Comparison of ENCODE assay signal across 1 cellular context in the genomic region with DNA sequence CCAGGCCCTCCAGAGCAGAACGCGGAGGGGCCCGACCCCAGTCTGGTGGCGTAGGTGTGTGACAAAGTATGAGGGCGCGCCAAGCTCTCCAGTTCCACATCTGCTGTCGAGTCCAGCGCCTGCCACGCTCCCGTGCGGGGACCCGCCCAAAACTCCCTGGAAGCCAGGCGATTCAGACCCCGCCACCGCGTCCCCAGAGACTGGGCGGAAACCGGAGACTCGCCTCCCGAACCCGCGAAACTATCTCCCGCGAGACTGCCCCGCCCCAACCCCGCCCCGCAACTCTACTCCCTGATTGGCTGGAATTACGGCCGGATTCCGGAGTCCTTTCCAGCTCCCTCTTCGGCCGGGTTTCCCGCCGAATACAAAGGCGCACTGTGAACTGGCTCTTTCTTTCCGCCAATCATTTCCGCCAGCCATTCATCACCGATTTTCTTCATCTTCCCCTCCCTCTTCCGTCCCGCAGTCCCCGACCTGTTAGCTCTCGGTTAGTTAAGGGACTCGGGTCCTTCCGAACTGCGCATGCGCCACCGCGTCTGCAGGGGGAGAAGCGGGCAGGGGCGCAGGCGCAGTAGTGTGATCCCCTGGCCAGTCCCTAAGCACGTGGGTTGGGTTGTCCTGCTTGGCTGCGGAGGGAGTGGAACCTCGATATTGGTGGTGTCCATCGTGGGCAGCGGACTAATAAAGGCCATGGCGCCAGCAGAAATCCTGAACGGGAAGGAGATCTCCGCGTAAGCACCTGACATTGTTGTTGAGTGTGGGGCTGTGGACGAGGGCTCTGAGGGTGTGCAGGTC.
A peak's percentile ranks its signal among the peaks of the same experiment; 100 is the strongest.
TF ChIP-seq lines count a peak whose summit lies in the region.

A gene (plus strand): TSS at position 616 of the 795 bp plus-strand sequence. CDS start 75 bp downstream, at position 691.

TF ChIP-seq in HepG2, 621 proteins besides CTCF, POLR2A, EP300 and RAD21 (continued from another document and continues in another):
- TF ChIP-seq SNAI1 (CRISPR knock-in tag; IDR thresholded peaks at IDR 0.05; ENCODE audit: borderline replicate concordance), result peak; percentile 81; the same call in 1 of the 2 replicates
- no peak for TF ChIP-seq SNRNP70 (IDR thresholded peaks at IDR 0.05; ENCODE audit: low read depth, low read length)
- TF ChIP-seq ZNF136 (CRISPR knock-in tag; IDR thresholded peaks at IDR 0.05; ENCODE audit: low read depth), result no peak; the same call in 1 of the 2 replicates
- TF ChIP-seq ELF4 (CRISPR knock-in tag; IDR thresholded peaks at IDR 0.05; ENCODE audit: borderline replicate concordance), result 0 out of 2 replicates have a peak, but pooled peaks have one; percentile 40
- peak; percentile 72; the same call in 1 of the 2 replicates for TF ChIP-seq JUNB (CRISPR knock-in tag; IDR thresholded peaks at IDR 0.05; ENCODE audit: borderline replicate concordance)
- TF ChIP-seq, protein P1, sequence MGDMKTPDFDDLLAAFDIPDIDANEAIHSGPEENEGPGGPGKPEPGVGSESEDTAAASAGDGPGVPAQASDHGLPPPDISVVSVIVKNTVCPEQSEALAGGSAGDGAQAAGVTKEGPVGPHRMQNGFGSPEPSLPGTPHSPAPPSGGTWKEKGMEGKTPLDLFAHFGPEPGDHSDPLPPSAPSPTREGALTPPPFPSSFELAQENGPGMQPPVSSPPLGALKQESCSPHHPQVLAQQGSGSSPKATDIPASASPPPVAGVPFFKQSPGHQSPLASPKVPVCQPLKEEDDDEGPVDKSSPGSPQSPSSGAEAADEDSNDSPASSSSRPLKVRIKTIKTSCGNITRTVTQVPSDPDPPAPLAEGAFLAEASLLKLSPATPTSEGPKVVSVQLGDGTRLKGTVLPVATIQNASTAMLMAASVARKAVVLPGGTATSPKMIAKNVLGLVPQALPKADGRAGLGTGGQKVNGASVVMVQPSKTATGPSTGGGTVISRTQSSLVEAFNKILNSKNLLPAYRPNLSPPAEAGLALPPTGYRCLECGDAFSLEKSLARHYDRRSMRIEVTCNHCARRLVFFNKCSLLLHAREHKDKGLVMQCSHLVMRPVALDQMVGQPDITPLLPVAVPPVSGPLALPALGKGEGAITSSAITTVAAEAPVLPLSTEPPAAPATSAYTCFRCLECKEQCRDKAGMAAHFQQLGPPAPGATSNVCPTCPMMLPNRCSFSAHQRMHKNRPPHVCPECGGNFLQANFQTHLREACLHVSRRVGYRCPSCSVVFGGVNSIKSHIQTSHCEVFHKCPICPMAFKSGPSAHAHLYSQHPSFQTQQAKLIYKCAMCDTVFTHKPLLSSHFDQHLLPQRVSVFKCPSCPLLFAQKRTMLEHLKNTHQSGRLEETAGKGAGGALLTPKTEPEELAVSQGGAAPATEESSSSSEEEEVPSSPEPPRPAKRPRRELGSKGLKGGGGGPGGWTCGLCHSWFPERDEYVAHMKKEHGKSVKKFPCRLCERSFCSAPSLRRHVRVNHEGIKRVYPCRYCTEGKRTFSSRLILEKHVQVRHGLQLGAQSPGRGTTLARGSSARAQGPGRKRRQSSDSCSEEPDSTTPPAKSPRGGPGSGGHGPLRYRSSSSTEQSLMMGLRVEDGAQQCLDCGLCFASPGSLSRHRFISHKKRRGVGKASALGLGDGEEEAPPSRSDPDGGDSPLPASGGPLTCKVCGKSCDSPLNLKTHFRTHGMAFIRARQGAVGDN (CRISPR knock-in tag; IDR thresholded peaks at IDR 0.05), result peak; percentile 100
- TF ChIP-seq NFIC (IDR thresholded peaks at IDR 0.05; ENCODE audit: low read length), result no peak
- TF ChIP-seq, protein P2, sequence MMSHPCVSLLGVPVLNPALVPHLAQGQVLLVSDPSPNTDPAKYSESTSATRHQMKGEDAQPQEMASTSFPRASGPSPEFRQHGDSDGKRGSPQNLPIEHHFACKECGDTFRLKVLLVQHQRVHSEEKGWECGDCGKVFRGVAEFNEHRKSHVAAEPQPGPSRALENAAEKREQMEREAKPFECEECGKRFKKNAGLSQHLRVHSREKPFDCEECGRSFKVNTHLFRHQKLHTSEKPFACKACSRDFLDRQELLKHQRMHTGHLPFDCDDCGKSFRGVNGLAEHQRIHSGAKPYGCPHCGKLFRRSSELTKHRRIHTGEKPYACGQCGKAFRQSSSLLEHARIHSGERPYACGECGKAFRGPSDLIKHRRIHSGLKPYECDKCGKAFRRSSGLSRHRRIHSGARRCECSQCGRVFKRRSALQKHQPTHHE (CRISPR knock-in tag; IDR thresholded peaks at IDR 0.05; ENCODE audit: borderline replicate concordance), result peak; percentile 49; the same call in 1 of the 2 replicates
- TF ChIP-seq PTBP1 (IDR thresholded peaks at IDR 0.05; ENCODE audit: low read depth, low read length, poor library complexity, severe bottlenecking), result no peak
- TF ChIP-seq MIER3 (CRISPR knock-in tag; IDR thresholded peaks at IDR 0.05; ENCODE audit: borderline replicate concordance), result peak; percentile 13; the same call in 1 of the 2 replicates
- no peak for TF ChIP-seq ZNF660 (CRISPR knock-in tag; IDR thresholded peaks at IDR 0.05; ENCODE audit: borderline replicate concordance, low read depth)
- TF ChIP-seq, protein P3, sequence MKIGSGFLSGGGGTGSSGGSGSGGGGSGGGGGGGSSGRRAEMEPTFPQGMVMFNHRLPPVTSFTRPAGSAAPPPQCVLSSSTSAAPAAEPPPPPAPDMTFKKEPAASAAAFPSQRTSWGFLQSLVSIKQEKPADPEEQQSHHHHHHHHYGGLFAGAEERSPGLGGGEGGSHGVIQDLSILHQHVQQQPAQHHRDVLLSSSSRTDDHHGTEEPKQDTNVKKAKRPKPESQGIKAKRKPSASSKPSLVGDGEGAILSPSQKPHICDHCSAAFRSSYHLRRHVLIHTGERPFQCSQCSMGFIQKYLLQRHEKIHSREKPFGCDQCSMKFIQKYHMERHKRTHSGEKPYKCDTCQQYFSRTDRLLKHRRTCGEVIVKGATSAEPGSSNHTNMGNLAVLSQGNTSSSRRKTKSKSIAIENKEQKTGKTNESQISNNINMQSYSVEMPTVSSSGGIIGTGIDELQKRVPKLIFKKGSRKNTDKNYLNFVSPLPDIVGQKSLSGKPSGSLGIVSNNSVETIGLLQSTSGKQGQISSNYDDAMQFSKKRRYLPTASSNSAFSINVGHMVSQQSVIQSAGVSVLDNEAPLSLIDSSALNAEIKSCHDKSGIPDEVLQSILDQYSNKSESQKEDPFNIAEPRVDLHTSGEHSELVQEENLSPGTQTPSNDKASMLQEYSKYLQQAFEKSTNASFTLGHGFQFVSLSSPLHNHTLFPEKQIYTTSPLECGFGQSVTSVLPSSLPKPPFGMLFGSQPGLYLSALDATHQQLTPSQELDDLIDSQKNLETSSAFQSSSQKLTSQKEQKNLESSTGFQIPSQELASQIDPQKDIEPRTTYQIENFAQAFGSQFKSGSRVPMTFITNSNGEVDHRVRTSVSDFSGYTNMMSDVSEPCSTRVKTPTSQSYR (CRISPR knock-in tag; IDR thresholded peaks at IDR 0.05; ENCODE audit: borderline replicate concordance), result no peak
- TF ChIP-seq ERF (CRISPR knock-in tag; IDR thresholded peaks at IDR 0.05), result peak; percentile 46; the same call in 1 of the 2 replicates
- TF ChIP-seq, protein P4, sequence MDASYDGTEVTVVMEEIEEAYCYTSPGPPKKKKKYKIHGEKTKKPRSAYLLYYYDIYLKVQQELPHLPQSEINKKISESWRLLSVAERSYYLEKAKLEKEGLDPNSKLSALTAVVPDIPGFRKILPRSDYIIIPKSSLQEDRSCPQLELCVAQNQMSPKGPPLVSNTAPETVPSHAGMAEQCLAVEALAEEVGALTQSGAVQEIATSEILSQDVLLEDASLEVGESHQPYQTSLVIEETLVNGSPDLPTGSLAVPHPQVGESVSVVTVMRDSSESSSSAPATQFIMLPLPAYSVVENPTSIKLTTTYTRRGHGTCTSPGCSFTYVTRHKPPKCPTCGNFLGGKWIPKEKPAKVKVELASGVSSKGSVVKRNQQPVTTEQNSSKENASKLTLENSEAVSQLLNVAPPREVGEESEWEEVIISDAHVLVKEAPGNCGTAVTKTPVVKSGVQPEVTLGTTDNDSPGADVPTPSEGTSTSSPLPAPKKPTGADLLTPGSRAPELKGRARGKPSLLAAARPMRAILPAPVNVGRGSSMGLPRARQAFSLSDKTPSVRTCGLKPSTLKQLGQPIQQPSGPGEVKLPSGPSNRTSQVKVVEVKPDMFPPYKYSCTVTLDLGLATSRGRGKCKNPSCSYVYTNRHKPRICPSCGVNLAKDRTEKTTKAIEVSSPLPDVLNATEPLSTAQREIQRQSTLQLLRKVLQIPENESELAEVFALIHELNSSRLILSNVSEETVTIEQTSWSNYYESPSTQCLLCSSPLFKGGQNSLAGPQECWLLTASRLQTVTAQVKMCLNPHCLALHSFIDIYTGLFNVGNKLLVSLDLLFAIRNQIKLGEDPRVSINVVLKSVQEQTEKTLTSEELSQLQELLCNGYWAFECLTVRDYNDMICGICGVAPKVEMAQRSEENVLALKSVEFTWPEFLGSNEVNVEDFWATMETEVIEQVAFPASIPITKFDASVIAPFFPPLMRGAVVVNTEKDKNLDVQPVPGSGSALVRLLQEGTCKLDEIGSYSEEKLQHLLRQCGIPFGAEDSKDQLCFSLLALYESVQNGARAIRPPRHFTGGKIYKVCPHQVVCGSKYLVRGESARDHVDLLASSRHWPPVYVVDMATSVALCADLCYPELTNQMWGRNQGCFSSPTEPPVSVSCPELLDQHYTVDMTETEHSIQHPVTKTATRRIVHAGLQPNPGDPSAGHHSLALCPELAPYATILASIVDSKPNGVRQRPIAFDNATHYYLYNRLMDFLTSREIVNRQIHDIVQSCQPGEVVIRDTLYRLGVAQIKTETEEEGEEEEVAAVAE (CRISPR knock-in tag; IDR thresholded peaks at IDR 0.05; ENCODE audit: borderline replicate concordance), result peak; percentile 99
- TF ChIP-seq ZNF331 (CRISPR knock-in tag; IDR thresholded peaks at IDR 0.05), result peak; percentile 29; the same call in 1 of the 2 replicates
- TF ChIP-seq NAIF1 (CRISPR knock-in tag; IDR thresholded peaks at IDR 0.05; ENCODE audit: borderline replicate concordance), result 0 out of 2 replicates have a peak, but pooled peaks have one; percentile 52
- TF ChIP-seq, protein P5, sequence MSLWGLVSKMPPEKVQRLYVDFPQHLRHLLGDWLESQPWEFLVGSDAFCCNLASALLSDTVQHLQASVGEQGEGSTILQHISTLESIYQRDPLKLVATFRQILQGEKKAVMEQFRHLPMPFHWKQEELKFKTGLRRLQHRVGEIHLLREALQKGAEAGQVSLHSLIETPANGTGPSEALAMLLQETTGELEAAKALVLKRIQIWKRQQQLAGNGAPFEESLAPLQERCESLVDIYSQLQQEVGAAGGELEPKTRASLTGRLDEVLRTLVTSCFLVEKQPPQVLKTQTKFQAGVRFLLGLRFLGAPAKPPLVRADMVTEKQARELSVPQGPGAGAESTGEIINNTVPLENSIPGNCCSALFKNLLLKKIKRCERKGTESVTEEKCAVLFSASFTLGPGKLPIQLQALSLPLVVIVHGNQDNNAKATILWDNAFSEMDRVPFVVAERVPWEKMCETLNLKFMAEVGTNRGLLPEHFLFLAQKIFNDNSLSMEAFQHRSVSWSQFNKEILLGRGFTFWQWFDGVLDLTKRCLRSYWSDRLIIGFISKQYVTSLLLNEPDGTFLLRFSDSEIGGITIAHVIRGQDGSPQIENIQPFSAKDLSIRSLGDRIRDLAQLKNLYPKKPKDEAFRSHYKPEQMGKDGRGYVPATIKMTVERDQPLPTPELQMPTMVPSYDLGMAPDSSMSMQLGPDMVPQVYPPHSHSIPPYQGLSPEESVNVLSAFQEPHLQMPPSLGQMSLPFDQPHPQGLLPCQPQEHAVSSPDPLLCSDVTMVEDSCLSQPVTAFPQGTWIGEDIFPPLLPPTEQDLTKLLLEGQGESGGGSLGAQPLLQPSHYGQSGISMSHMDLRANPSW (CRISPR knock-in tag; IDR thresholded peaks at IDR 0.05; ENCODE audit: borderline replicate concordance), result no peak
- TF ChIP-seq GATAD2A (CRISPR knock-in tag; IDR thresholded peaks at IDR 0.05), result peak; percentile 44; the same call in 1 of the 2 replicates
- TF ChIP-seq ZBTB3 (CRISPR knock-in tag; IDR thresholded peaks at IDR 0.05; ENCODE audit: borderline replicate concordance, low read depth), result 0 out of 2 replicates have a peak, but pooled peaks have one; percentile 60
- peak; percentile 60; the same call in 1 of the 2 replicates for TF ChIP-seq ZNF83 (CRISPR knock-in tag; IDR thresholded peaks at IDR 0.05; ENCODE audit: borderline replicate concordance)
- TF ChIP-seq AGO2 (optimal IDR thresholded peaks at IDR 0.05; ENCODE audit: low read depth, low read length), result peak; percentile 41
- TF ChIP-seq, protein P6, sequence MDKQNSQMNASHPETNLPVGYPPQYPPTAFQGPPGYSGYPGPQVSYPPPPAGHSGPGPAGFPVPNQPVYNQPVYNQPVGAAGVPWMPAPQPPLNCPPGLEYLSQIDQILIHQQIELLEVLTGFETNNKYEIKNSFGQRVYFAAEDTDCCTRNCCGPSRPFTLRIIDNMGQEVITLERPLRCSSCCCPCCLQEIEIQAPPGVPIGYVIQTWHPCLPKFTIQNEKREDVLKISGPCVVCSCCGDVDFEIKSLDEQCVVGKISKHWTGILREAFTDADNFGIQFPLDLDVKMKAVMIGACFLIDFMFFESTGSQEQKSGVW (CRISPR knock-in tag; IDR thresholded peaks at IDR 0.05; ENCODE audit: borderline replicate concordance), result peak; percentile 85; the same call in 1 of the 2 replicates
- TF ChIP-seq ZNF367 (CRISPR knock-in tag; IDR thresholded peaks at IDR 0.05; ENCODE audit: borderline replicate concordance), result no peak
- TF ChIP-seq, protein P7, sequence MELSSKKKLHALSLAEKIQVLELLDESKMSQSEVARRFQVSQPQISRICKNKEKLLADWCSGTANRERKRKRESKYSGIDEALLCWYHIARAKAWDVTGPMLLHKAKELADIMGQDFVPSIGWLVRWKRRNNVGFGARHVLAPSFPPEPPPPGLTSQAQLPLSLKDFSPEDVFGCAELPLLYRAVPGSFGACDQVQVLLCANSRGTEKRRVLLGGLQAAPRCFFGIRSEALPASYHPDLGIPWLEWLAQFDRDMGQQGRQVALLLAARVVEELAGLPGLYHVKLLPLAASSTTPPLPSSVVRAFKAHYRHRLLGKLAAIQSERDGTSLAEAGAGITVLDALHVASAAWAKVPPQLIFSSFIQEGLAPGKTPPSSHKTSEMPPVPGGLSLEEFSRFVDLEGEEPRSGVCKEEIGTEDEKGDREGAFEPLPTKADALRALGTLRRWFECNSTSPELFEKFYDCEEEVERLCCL (CRISPR knock-in tag; IDR thresholded peaks at IDR 0.05; ENCODE audit: borderline replicate concordance), result 0 out of 2 replicates have a peak, but pooled peaks have one; percentile 54
- TF ChIP-seq EZH2 (conservative IDR thresholded peaks at IDR 0.05; ENCODE audit: low read depth, low read length), result no peak
- no peak for TF ChIP-seq CENPT (CRISPR knock-in tag; IDR thresholded peaks at IDR 0.05; ENCODE audit: low read depth)
- TF ChIP-seq, protein P8, sequence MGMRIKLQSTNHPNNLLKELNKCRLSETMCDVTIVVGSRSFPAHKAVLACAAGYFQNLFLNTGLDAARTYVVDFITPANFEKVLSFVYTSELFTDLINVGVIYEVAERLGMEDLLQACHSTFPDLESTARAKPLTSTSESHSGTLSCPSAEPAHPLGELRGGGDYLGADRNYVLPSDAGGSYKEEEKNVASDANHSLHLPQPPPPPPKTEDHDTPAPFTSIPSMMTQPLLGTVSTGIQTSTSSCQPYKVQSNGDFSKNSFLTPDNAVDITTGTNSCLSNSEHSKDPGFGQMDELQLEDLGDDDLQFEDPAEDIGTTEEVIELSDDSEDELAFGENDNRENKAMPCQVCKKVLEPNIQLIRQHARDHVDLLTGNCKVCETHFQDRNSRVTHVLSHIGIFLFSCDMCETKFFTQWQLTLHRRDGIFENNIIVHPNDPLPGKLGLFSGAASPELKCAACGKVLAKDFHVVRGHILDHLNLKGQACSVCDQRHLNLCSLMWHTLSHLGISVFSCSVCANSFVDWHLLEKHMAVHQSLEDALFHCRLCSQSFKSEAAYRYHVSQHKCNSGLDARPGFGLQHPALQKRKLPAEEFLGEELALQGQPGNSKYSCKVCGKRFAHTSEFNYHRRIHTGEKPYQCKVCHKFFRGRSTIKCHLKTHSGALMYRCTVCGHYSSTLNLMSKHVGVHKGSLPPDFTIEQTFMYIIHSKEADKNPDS (CRISPR knock-in tag; IDR thresholded peaks at IDR 0.05), result peak; percentile 29; the same call in 1 of the 2 replicates
- no peak for TF ChIP-seq NR2F1 (CRISPR knock-in tag; IDR thresholded peaks at IDR 0.05)
